20 cellular contexts compared by ENCODE assay signal in genomic region chrX:9681422-9681821, GRCh38.
A peak's percentile ranks its signal among the peaks of the same experiment; 100 is the strongest.
DNase-seq lines count a peak whose midpoint lies in the region; ATAC-seq and TF ChIP-seq lines count a peak whose summit lies in the region.
"Had no signal": no experiment of that assay in that cellular context is flagged by ENCODE, and none has a peak within 500 bp of the region (broad histone marks: within the 10 kb centered on the region; RNA-seq: fewer than 3 reads in every experiment).

No MANE protein-coding gene starts in this region.

- H3K27me3 Mint-ChIP-seq in CD8-positive, alpha-beta T cell (ENCODE audit: low read depth), result no peaks in the 10 kb centered on the region
- H3K27me3 Mint-ChIP-seq: activated CD8-positive, alpha-beta T cell treated with anti-CD3 and anti-CD28 coated beads for 36 hours; activated naive CD8-positive, alpha-beta T cell; naive thymus-derived CD8-positive, alpha-beta T cell had no signal

- no peak for TF ChIP-seq RAD21 in HCT116 (IDR thresholded peaks at IDR 0.05; ENCODE audit: low read depth)

- 92 to 93% methylated on average over 4 of the region's 4 CpGs for WGBS in heart right ventricle, 2 donors

- RAD21 ChIA-PET in HCT116 (lab: Charles Lee; ENCODE audit: low non-redundant PET in 1 of 2, low total read pairs in 2 of 2, uncharacterized antibody in 2 of 2, unreplicated experiment in 2 of 2), result no interaction called here

- H3K36me3 Mint-ChIP-seq in CD8-positive, alpha-beta T cell, result peaks cover 54% of the 10 kb centered on the region

- H3K36me3 ChIP-seq in HCT116 (ENCODE audit: control insufficient read depth in 1 of 2, insufficient read depth in 2 of 2, low read length in 2 of 2) (no peaks in the 10 kb centered on the region), heart right ventricle (peaks cover 0 to 7% (median 0%) of the 10 kb centered on the region in 9 donors)
- H3K36me3 ChIP-seq in CD8-positive, alpha-beta T cell (ENCODE audit: insufficient read depth, low read length), result no peaks in the 10 kb centered on the region
- H3K36me3 ChIP-seq: breast epithelium had no signal

- H4K20me1 ChIP-seq in HCT116 (ENCODE audit: insufficient read depth), result no peaks in the 10 kb centered on the region

- CTCF ChIA-PET in HCT116 (lab: Charles Lee), result no interaction called here
- CTCF ChIA-PET in CD8-positive, alpha-beta T cell (lab: Charles Lee), result no interaction called here

- H3K4me1 ChIP-seq in HCT116 (ENCODE audit: control insufficient read depth in 1 of 2, insufficient read depth in 2 of 2, low read length in 2 of 2) (no peaks in the 10 kb centered on the region), heart right ventricle (peaks cover 0 to 13% (median 0%) of the 10 kb centered on the region in 9 donors)
- no peaks in the 10 kb centered on the region for H3K4me1 ChIP-seq in CD8-positive, alpha-beta T cell (ENCODE audit: insufficient read depth, low read length)
- H3K4me1 ChIP-seq: BLaER1, breast epithelium had no signal

- DNase-seq in HCT116 (ENCODE audit: low read depth, low spot score) (no peak), amniotic epithelial cell (ENCODE audit: low read depth) (peak; percentile 82), fibroblast of the aortic adventitia (ENCODE audit: low read depth) (peak; percentile 11), stromal cell of bone marrow (ENCODE audit: low read depth) (peak; percentile 34), SKM-1 treated with dmso at 0.1 percent for 144 hours (lab: John Stamatoyannopoulos, UW; ENCODE audit: unreplicated experiment) (no peak), heart right ventricle (no peak)
- no peak for DNase-seq in CD8-positive, alpha-beta T cell
- DNase-seq: activated CD8-positive, alpha-beta T cell treated with anti-CD3 and anti-CD28 coated beads for 36 hours; activated T-cell treated with anti-CD3 and anti-CD28 coated beads, Interleukin-2, amount 50 U/mL, for 48 hours; dermis blood vessel endothelial cell; GF-D8; naive thymus-derived CD8-positive, alpha-beta T cell; NCI-H2029; NCI-H510A treated with DMSO at 0.1 percent for 48 hours; posterior cingulate gyrus; stimulated activated CD8-positive, alpha-beta memory T cell treated with anti-CD3 and anti-CD28 coated beads, Interleukin-4, amount 100 ng/mL, for 48 hours had no signal

- TSS peak; percentile 28 for BruUV-seq in HCT116 (replicated peaks; lab: Mats Ljungman, UMichigan)

- no peak for ATAC-seq in HCT116
- no peak for ATAC-seq in CD8-positive, alpha-beta T cell
- no peak for ATAC-seq in heart right ventricle
- ATAC-seq: activated CD8-positive, alpha-beta T cell treated with anti-CD3 and anti-CD28 coated beads for 36 hours; GM12878; naive thymus-derived CD8-positive, alpha-beta T cell had no signal

- no peaks in the 10 kb centered on the region for H3K9me2 ChIP-seq in HCT116 (ENCODE audit: insufficient read depth)

- no peak overlapping the region for H3K27ac Mint-ChIP-seq in CD8-positive, alpha-beta T cell
- H3K27ac Mint-ChIP-seq: activated CD8-positive, alpha-beta T cell treated with anti-CD3 and anti-CD28 coated beads for 36 hours; activated naive CD8-positive, alpha-beta T cell had no signal

- H3K9me3 ChIP-seq in HCT116 (ENCODE audit: control insufficient read depth in 1 of 2, insufficient read depth in 1 of 2, low read depth in 1 of 2, low read length in 2 of 2) (no peaks in the 10 kb centered on the region), heart right ventricle (peaks cover 0 to 5% (median 0%) of the 10 kb centered on the region in 11 donors)
- H3K9me3 ChIP-seq in CD8-positive, alpha-beta T cell (ENCODE audit: low read length), result no peaks in the 10 kb centered on the region

- no peak overlapping the region for H3K4me2 ChIP-seq in HCT116 (ENCODE audit: low read length)
- H3K4me2 ChIP-seq: BLaER1 had no signal

- H2AFZ ChIP-seq in HCT116 (ENCODE audit: low read depth, low read length, poor library complexity, severe bottlenecking), result no peak overlapping the region

- no peak overlapping the region for H3K9ac ChIP-seq in HCT116 (ENCODE audit: low read length)
- H3K9ac ChIP-seq: BLaER1 had no signal

- H3K4me3 Mint-ChIP-seq in CD8-positive, alpha-beta T cell, result no peak overlapping the region
- H3K4me3 Mint-ChIP-seq: activated CD8-positive, alpha-beta T cell treated with anti-CD3 and anti-CD28 coated beads for 36 hours; activated naive CD8-positive, alpha-beta T cell; naive thymus-derived CD8-positive, alpha-beta T cell had no signal

- POLR2A ChIA-PET in HCT116 (lab: Charles Lee), result no interaction called here
- POLR2A ChIA-PET in CD8-positive, alpha-beta T cell (lab: Charles Lee), result no interaction called here

- peaks cover 13% of the 10 kb centered on the region for H3K4me1 Mint-ChIP-seq in CD8-positive, alpha-beta T cell (ENCODE audit: low read depth)

- intact Hi-C loops in HCT116 (cut with micrococcal nuclease) (no loop called here), heart right ventricle (cut with DNase I) (no loop called here)
- intact Hi-C loops in CD8-positive, alpha-beta T cell (cut with DNase I, micrococcal nuclease), result no loop called here

- no peaks in the 10 kb centered on the region for H3K79me2 ChIP-seq in HCT116 (ENCODE audit: insufficient read depth, low read length)

- H3K4me3 ChIP-seq in HCT116 (replicated peaks in 1 of 2; ENCODE audit: low read depth in 1 of 2, low read length in 2 of 2), result no peak overlapping the region
- no peak overlapping the region for H3K4me3 ChIP-seq in fibroblast of the aortic adventitia (ENCODE audit: low read depth, low read length)
- no peak overlapping the region for H3K4me3 ChIP-seq in CD8-positive, alpha-beta T cell (ENCODE audit: low read depth, low read length)
- no peak overlapping the region for H3K4me3 ChIP-seq in heart right ventricle
- H3K4me3 ChIP-seq: BLaER1, breast epithelium, GM12878 had no signal

- H3K27me3 ChIP-seq in HCT116 (ENCODE audit: insufficient read depth, low read length) (no peaks in the 10 kb centered on the region), heart right ventricle (no peaks in the 10 kb centered on the region)
- H3K27me3 ChIP-seq in CD8-positive, alpha-beta T cell (ENCODE audit: insufficient read depth, low read length), result no peaks in the 10 kb centered on the region
- H3K27me3 ChIP-seq: BLaER1, breast epithelium had no signal

- H3K9me3 Mint-ChIP-seq in CD8-positive, alpha-beta T cell, result no peaks in the 10 kb centered on the region

- no peak overlapping the region for H3K27ac ChIP-seq in HCT116 (ENCODE audit: low read depth, low read length)
- H3K27ac ChIP-seq in CD8-positive, alpha-beta T cell (ENCODE audit: low read depth, low read length), result no peak overlapping the region
- no peak overlapping the region for H3K27ac ChIP-seq in heart right ventricle
- H3K27ac ChIP-seq: BLaER1, breast epithelium had no signal

- TF ChIP-seq POLR2A in HCT116 (IDR thresholded peaks at IDR 0.05; ENCODE audit: borderline replicate concordance, extremely low read depth, insufficient read depth, insufficient read length), result no peak

- no peak for TF ChIP-seq CTCF in HCT116 (IDR thresholded peaks at IDR 0.05 in 2 of 3, conservative IDR thresholded peaks at IDR 0.05 in 1 of 3; ENCODE audit: borderline replicate concordance in 1 of 3, insufficient read depth in 1 of 3, low read depth in 2 of 3, low read length in 2 of 3)
- TF ChIP-seq CTCF in fibroblast of the aortic adventitia (IDR thresholded peaks at IDR 0.05; ENCODE audit: insufficient read depth, low read length), result no peak
- no peak for TF ChIP-seq CTCF in CD8-positive, alpha-beta T cell (IDR thresholded peaks at IDR 0.05)
- no peak for TF ChIP-seq CTCF in heart right ventricle (IDR thresholded peaks at IDR 0.05)

TF ChIP-seq in HCT116, 20 proteins besides CTCF, POLR2A, EP300 and RAD21 (continues in another document):
- no peak for TF ChIP-seq TCF7L2 (IDR thresholded peaks at IDR 0.05; ENCODE audit: borderline replicate concordance, extremely low read depth, insufficient read depth, insufficient read length)
- no peak for TF ChIP-seq SIN3A (IDR thresholded peaks at IDR 0.05; ENCODE audit: low read depth)
- TF ChIP-seq REST (IDR thresholded peaks at IDR 0.05; ENCODE audit: low read depth), result no peak
- no peak for TF ChIP-seq ZFX (IDR thresholded peaks at IDR 0.05)
- TF ChIP-seq CEBPB (IDR thresholded peaks at IDR 0.05; ENCODE audit: low read depth), result no peak
- no peak for TF ChIP-seq JUND (IDR thresholded peaks at IDR 0.05)
- no peak for TF ChIP-seq YY1 (IDR thresholded peaks at IDR 0.05; ENCODE audit: extremely low read depth, insufficient replicate concordance, low read depth, low read length)
- TF ChIP-seq POLR2AphosphoS5 (IDR thresholded peaks at IDR 0.05; ENCODE audit: low read depth, low read length), result no peak

Comparison
In these comparisons a context has a peak if more than half of its experiments do, and no peak if none do; other contexts are left out.
1. DNase-seq: peak in amniotic epithelial cell (single experiment), fibroblast of the aortic adventitia (single experiment) and stromal cell of bone marrow (single experiment); none in HCT116 (single experiment), SKM-1 treated with dmso at 0.1 percent for 144 hours (single experiment), CD8-positive, alpha-beta T cell (0 of 7) and heart right ventricle (0 of 2).